Comparison of ENCODE assay signal across 8 cellular contexts in the genomic region with DNA sequence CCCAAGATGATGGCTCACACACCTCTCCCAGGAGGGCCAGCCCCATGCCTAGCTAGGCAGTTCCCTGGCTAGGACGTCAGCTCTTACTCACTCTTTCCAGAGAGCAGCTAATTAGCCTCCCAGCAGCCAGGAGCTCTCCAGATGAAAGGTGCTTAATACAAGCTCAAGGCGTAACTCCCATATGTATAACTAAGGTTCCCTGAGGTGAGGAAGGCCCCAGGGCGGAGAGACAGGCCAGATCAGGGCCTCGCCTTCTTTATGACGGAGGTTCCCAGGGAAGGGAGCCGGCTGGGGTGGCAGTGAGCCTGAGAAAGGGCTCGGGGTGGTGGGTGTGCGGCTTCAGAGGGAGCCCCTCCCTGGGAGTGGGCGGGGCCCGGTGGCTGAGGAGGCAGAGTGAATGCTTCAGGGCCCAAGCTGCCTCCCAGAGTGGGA.
A peak's percentile ranks its signal among the peaks of the same experiment; 100 is the strongest.
DNase-seq lines count a peak whose midpoint lies in the region; ATAC-seq and TF ChIP-seq lines count a peak whose summit lies in the region.

No MANE protein-coding gene starts in this region.

- no peak overlapping the region for H3K27ac ChIP-seq in RWPE2 (ENCODE audit: poor library complexity, severe bottlenecking)
- peak overlapping the region; percentile 43 for H3K27ac ChIP-seq in epithelial cell of prostate
- H3K27ac ChIP-seq in rectal smooth muscle tissue (ENCODE audit: low read depth, low read length), result peak overlapping the region; percentile 65
- H3K27ac ChIP-seq in caudate nucleus (ENCODE audit: low read depth, low read length), result no peak overlapping the region

- no peak overlapping the region for H3K9ac ChIP-seq in rectal smooth muscle tissue (ENCODE audit: low read length)

- peak; percentile 50 for ATAC-seq in RWPE2 (ENCODE audit: low read depth)
- no peak for ATAC-seq in HG02870 (IDR thresholded peaks at IDR 0.05; ENCODE audit: unreplicated experiment)

- DNase-seq in GM20000 (ENCODE audit: low spot score) (peak; percentile 5), RWPE2 (ENCODE audit: low spot score) (peak; percentile 82), epithelial cell of prostate (ENCODE audit: low read depth, low spot score) (peak; percentile 89), caudate nucleus (lab: John Stamatoyannopoulos, UW) (no peak), NK-92 (lab: John Stamatoyannopoulos, UW; ENCODE audit: unreplicated experiment) (no peak), NCI-H774 (lab: John Stamatoyannopoulos, UW) (no peak)

- no peak for TF ChIP-seq CTCF in GM20000 (IDR thresholded peaks at IDR 0.05; ENCODE audit: extremely low read depth, missing control alignments)
- no peak for TF ChIP-seq CTCF in RWPE2 (IDR thresholded peaks at IDR 0.05; ENCODE audit: poor library complexity, severe bottlenecking)

- H3K4me1 ChIP-seq in RWPE2 (ENCODE audit: insufficient read depth, poor library complexity, severe bottlenecking) (peaks cover 18% of the 10 kb centered on the region), rectal smooth muscle tissue (ENCODE audit: control insufficient read depth, insufficient read depth, low read length) (peaks cover 31% of the 10 kb centered on the region)

- H3K4me3 ChIP-seq in RWPE2 (ENCODE audit: severe bottlenecking) (no peak overlapping the region), rectal smooth muscle tissue (ENCODE audit: low read length) (no peak overlapping the region)

- H3K27me3 ChIP-seq in RWPE2 (ENCODE audit: insufficient read depth, poor library complexity, severe bottlenecking) (no peaks in the 10 kb centered on the region), rectal smooth muscle tissue (ENCODE audit: control insufficient read depth, insufficient read depth, low read length) (peaks cover 1% of the 10 kb centered on the region)

- H3K36me3 ChIP-seq in RWPE2 (ENCODE audit: low read depth) (no peaks in the 10 kb centered on the region), rectal smooth muscle tissue (ENCODE audit: control insufficient read depth, insufficient read depth, low read length) (no peaks in the 10 kb centered on the region)

- no peaks in the 10 kb centered on the region for H3K9me3 ChIP-seq in RWPE2 (ENCODE audit: severe bottlenecking)

Comparison
In these comparisons a context has a peak if more than half of its experiments do, and no peak if none do; other contexts are left out.
1. DNase-seq: peak in GM20000 (single experiment), RWPE2 (single experiment) and epithelial cell of prostate (single experiment); none in caudate nucleus (0 of 61), NK-92 (single experiment) and NCI-H774 (single experiment).
2. H3K27ac ChIP-seq: peak in epithelial cell of prostate (single experiment) and rectal smooth muscle tissue (single experiment); none in RWPE2 (single experiment) and caudate nucleus (single experiment).